ENCODE assay signal across 14 cellular contexts in genomic region chr7:117219485-117219884, GRCh38.
DNase-seq lines count a peak whose midpoint lies in the region; ATAC-seq and TF ChIP-seq lines count a peak whose summit lies in the region.
"Had no signal": no experiment of that assay in that cellular context is flagged by ENCODE, and none has a peak within 500 bp of the region (broad histone marks: within the 10 kb centered on the region; RNA-seq: fewer than 3 reads in every experiment).

No MANE protein-coding gene starts in this region.

- H3K4me1 ChIP-seq in GM23248 (ENCODE audit: insufficient read depth), result peaks cover 32% of the 10 kb centered on the region
- H3K4me1 ChIP-seq in adipocyte (ENCODE audit: control insufficient read depth, insufficient read depth, low read length), result no peaks in the 10 kb centered on the region
- H3K4me1 ChIP-seq: adrenal gland had no signal

- peak overlapping the region; percentile 40 for H3K4me2 ChIP-seq in GM23248 (ENCODE audit: unreplicated experiment)

- peaks cover 13% of the 10 kb centered on the region for H3F3A ChIP-seq in GM23248 (ENCODE audit: insufficient read depth)

- H3K27me3 Mint-ChIP-seq in activated CD4-positive, alpha-beta memory T cell treated with anti-CD3 and anti-CD28 coated beads, Interleukin-2, amount 10 ng/mL, durations not matched to agents 7 days and 5 days, result no peaks in the 10 kb centered on the region
- H3K27me3 Mint-ChIP-seq: dendritic cell treated with granulocyte-macrophage colony-stimulating factor and Interleukin-4, amounts not matched to agents 40 ng/mL and 50 ng/mL, for 4 days had no signal

- 72 to 73% methylated on average over 8 of the region's 8 CpGs for WGBS in GM23248 (ENCODE audit: low coverage in 1 of 2, low lambda C conversion rate in 2 of 2, missing lambda C conversion rate in 2 of 2), 2 experiments

- H3K27ac ChIP-seq in GM23248, result no peak overlapping the region
- H3K27ac ChIP-seq in WERI-Rb-1, result no peak overlapping the region
- H3K27ac ChIP-seq: adrenal gland had no signal

- no peak overlapping the region for H3K9ac ChIP-seq in GM23248
- no peak overlapping the region for H3K9ac ChIP-seq in adipocyte (ENCODE audit: low read length)

- no peaks in the 10 kb centered on the region for H3K9me2 ChIP-seq in GM23248 (ENCODE audit: insufficient read depth)

- H2AFZ ChIP-seq in GM23248, result no peak overlapping the region

- H3K36me3 ChIP-seq in GM23248 (ENCODE audit: low read depth), result peaks cover 7% of the 10 kb centered on the region; the same call in 1 of the 2 replicates
- H3K36me3 ChIP-seq in adipocyte (ENCODE audit: control insufficient read depth, insufficient read depth, low read length, severe bottlenecking), result peaks cover 6% of the 10 kb centered on the region
- no peaks in the 10 kb centered on the region for H3K36me3 ChIP-seq in WERI-Rb-1
- H3K36me3 ChIP-seq: adrenal gland had no signal

- no peaks in the 10 kb centered on the region for H3K4me1 Mint-ChIP-seq in activated CD4-positive, alpha-beta memory T cell treated with anti-CD3 and anti-CD28 coated beads, Interleukin-2, amount 10 ng/mL, durations not matched to agents 7 days and 5 days

- H3K9me3 Mint-ChIP-seq in activated CD4-positive, alpha-beta memory T cell treated with anti-CD3 and anti-CD28 coated beads, Interleukin-2, amount 10 ng/mL, durations not matched to agents 7 days and 5 days, result no peaks in the 10 kb centered on the region
- H3K9me3 Mint-ChIP-seq: dendritic cell treated with granulocyte-macrophage colony-stimulating factor and Interleukin-4, amounts not matched to agents 40 ng/mL and 50 ng/mL, for 4 days had no signal

- no peak overlapping the region for H3K4me3 ChIP-seq in GM23248
- no peak overlapping the region for H3K4me3 ChIP-seq in adipocyte (ENCODE audit: low read length)
- H3K4me3 ChIP-seq in WERI-Rb-1 (ENCODE audit: low read depth, low read length), result no peak overlapping the region
- H3K4me3 ChIP-seq: adrenal gland had no signal

- H3K36me3 Mint-ChIP-seq in activated CD4-positive, alpha-beta memory T cell treated with anti-CD3 and anti-CD28 coated beads, Interleukin-2, amount 10 ng/mL, durations not matched to agents 7 days and 5 days (ENCODE audit: low read depth), result no peaks in the 10 kb centered on the region

- POLR2A ChIA-PET in activated CD4-positive, alpha-beta memory T cell treated with anti-CD3 and anti-CD28 coated beads, Interleukin-2, amount 10 ng/mL, durations not matched to agents 7 days and 5 days (lab: Charles Lee), result no interaction called here

- in situ Hi-C loops in GM23248 (cut with MboI), result loop anchor here (10.0 kb wide), 1 partner anchor 165 kb away; no protein-coding TSS in a partner anchor

- TF ChIP-seq CTCF in WERI-Rb-1 (IDR thresholded peaks at IDR 0.05; ENCODE audit: low read depth, low read length), result no peak

- H3K79me2 ChIP-seq in GM23248 (ENCODE audit: insufficient read depth), result no peaks in the 10 kb centered on the region

- no peaks in the 10 kb centered on the region for H3K27me3 ChIP-seq in GM23248 (replicated peaks; ENCODE audit: insufficient read depth)
- H3K27me3 ChIP-seq in adipocyte (replicated peaks; ENCODE audit: control insufficient read depth, insufficient read depth, low read length), result no peaks in the 10 kb centered on the region
- peaks cover 63% of the 10 kb centered on the region for H3K27me3 ChIP-seq in WERI-Rb-1 (ENCODE audit: insufficient read depth, low read depth, severe bottlenecking)
- H3K27me3 ChIP-seq: adrenal gland had no signal

- no peak overlapping the region for H3K4me3 Mint-ChIP-seq in activated CD4-positive, alpha-beta memory T cell treated with anti-CD3 and anti-CD28 coated beads, Interleukin-2, amount 10 ng/mL, durations not matched to agents 7 days and 5 days
- H3K4me3 Mint-ChIP-seq: dendritic cell treated with granulocyte-macrophage colony-stimulating factor and Interleukin-4, amounts not matched to agents 40 ng/mL and 50 ng/mL, for 4 days had no signal

- no peaks in the 10 kb centered on the region for H4K20me1 ChIP-seq in GM23248 (ENCODE audit: insufficient read depth)

- no peak overlapping the region for H3K27ac Mint-ChIP-seq in activated CD4-positive, alpha-beta memory T cell treated with anti-CD3 and anti-CD28 coated beads, Interleukin-2, amount 10 ng/mL, durations not matched to agents 7 days and 5 days
- H3K27ac Mint-ChIP-seq: dendritic cell treated with granulocyte-macrophage colony-stimulating factor and Interleukin-4, amounts not matched to agents 40 ng/mL and 50 ng/mL, for 4 days had no signal

- DNase-seq in AG08396 (ENCODE audit: low spot score) (peak; percentile 9), GM23248 (peak; percentile 58), adipocyte (ENCODE audit: low read depth) (peak; percentile 46), iris pigment epithelial cell (ENCODE audit: low read depth) (peak; percentile 18), WERI-Rb-1 (no peak)
- DNase-seq in activated CD4-positive, alpha-beta memory T cell treated with anti-CD3 and anti-CD28 coated beads, Interleukin-2, amount 10 ng/mL, durations not matched to agents 7 days and 5 days, result no peak
- DNase-seq: adrenal gland, glutamatergic neuron, islet precursor cell, NCI-H1092 treated with DMSO at 0.1 percent for 48 hours, NCI-H2227 treated with DMSO at 0.1 percent for 48 hours had no signal

- ATAC-seq in HG03159 (IDR thresholded peaks at IDR 0.05; ENCODE audit: unreplicated experiment), result no peak
- no peak for ATAC-seq in HG03469 (IDR thresholded peaks at IDR 0.05; ENCODE audit: unreplicated experiment)

- H3K9me3 ChIP-seq in GM23248 (ENCODE audit: low read depth) (no peaks in the 10 kb centered on the region), adipocyte (ENCODE audit: control insufficient read depth, low read length) (no peaks in the 10 kb centered on the region), WERI-Rb-1 (ENCODE audit: severe bottlenecking) (no peaks in the 10 kb centered on the region)
- H3K9me3 ChIP-seq: adrenal gland had no signal

- CTCF ChIA-PET in activated CD4-positive, alpha-beta memory T cell treated with anti-CD3 and anti-CD28 coated beads, Interleukin-2, amount 10 ng/mL, durations not matched to agents 7 days and 5 days (lab: Charles Lee), result no interaction called here

Comparison
In these comparisons a context has a peak if more than half of its experiments do, and no peak if none do; other contexts are left out.
1. DNase-seq: peak in AG08396 (single experiment), GM23248 (single experiment), adipocyte (single experiment) and iris pigment epithelial cell (single experiment); none in activated CD4-positive, alpha-beta memory T cell treated with anti-CD3 and anti-CD28 coated beads, Interleukin-2, amount 10 ng/mL, durations not matched to agents 7 days and 5 days (single experiment) and WERI-Rb-1 (single experiment).